ENCODE assay signal across 18 cellular contexts in the genomic region with DNA sequence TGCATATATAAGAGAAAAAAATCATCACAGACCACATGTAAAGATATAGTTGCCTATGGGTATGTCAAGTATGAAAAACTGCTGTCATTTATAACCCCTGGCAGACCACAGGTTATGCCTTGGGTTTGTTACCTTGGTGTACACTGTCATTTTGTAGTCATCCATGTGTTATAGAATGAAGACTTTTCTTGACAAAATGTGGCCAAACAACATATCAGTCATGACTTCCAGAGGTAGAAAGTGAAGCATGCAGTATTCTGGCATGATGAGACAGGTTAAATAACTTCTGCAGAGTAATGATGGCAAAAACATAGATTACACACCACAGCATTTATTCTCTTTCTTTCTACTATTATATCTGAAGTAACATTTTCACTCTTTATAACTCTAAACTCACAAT.
A peak's percentile ranks its signal among the peaks of the same experiment; 100 is the strongest.
DNase-seq lines count a peak whose midpoint lies in the region; ATAC-seq and TF ChIP-seq lines count a peak whose summit lies in the region.
"Had no signal": no experiment of that assay in that cellular context is flagged by ENCODE, and none has a peak within 500 bp of the region (broad histone marks: within the 10 kb centered on the region; RNA-seq: fewer than 3 reads in every experiment).

No MANE protein-coding gene starts in this region.

- H3F3A ChIP-seq in Loucy (ENCODE audit: low read depth) = no peaks in the 10 kb centered on the region

- no peaks in the 10 kb centered on the region for H3K4me1 Mint-ChIP-seq in activated T-cell treated with anti-CD3 and anti-CD28 coated beads, Interleukin-2, amount 50 U/mL, for 72 hours (ENCODE audit: low read depth)
- no peaks in the 10 kb centered on the region for H3K4me1 Mint-ChIP-seq in activated T-cell treated with anti-CD3 and anti-CD28 coated beads, Interleukin-2, amount 50 U/mL, for 4 hours (ENCODE audit: low read depth)

- H3K9ac ChIP-seq in Loucy (ENCODE audit: low read depth, low read length, poor library complexity, severe bottlenecking) (no peak overlapping the region), mesendoderm (ENCODE audit: low read length) (no peak overlapping the region)
- H3K9ac ChIP-seq: BLaER1 treated with 17β-estradiol and CSF1 and Interleukin-3, amounts not matched to agents 10 nM and 100 nM had no signal

- 0 out of 2 replicates have a peak overlapping the region, but pooled peaks have one; percentile 5 for H2AFZ ChIP-seq in Loucy (ENCODE audit: low read length)

- no peak for DNase-seq in activated T-cell treated with anti-CD3 and anti-CD28 coated beads, Interleukin-2, amount 50 U/mL, for 72 hours
- DNase-seq in activated T-cell treated with anti-CD3 and anti-CD28 coated beads, Interleukin-2, amount 50 U/mL, for 4 hours = no peak
- DNase-seq in SW480 (ENCODE audit: low spot score) (peak; percentile 14), foreskin keratinocyte (peak in 1 of 2 donors; percentile 61), mesendoderm (no peak), NCI-H446 treated with DMSO at 0.1 percent for 48 hours (lab: John Stamatoyannopoulos, UW) (no peak), HCEC 1CT (no peak)
- DNase-seq: 8988T; ACHN; Caco-2; Calu3; CD4-positive, alpha-beta T cell; CD8-positive, alpha-beta T cell; DMS79 treated with DMSO at 0.1 percent for 48 hours; GF-D8 had no signal

- H3K4ac ChIP-seq in mesendoderm (ENCODE audit: low read depth, low read length) = no peak overlapping the region

- no peak overlapping the region for H3K18ac ChIP-seq in mesendoderm (ENCODE audit: low read length)

- H3K4me2 ChIP-seq in Loucy (ENCODE audit: low read depth, low read length, poor library complexity, severe bottlenecking) (no peak overlapping the region), mesendoderm (ENCODE audit: low read length) (no peak overlapping the region)
- H3K4me2 ChIP-seq: BLaER1 treated with 17β-estradiol and CSF1 and Interleukin-3, amounts not matched to agents 10 nM and 100 nM had no signal

- peaks cover 27% of the 10 kb centered on the region for H3K27me3 Mint-ChIP-seq in activated T-cell treated with anti-CD3 and anti-CD28 coated beads, Interleukin-2, amount 50 U/mL, for 72 hours (ENCODE audit: low read depth)
- H3K27me3 Mint-ChIP-seq in activated T-cell treated with anti-CD3 and anti-CD28 coated beads, Interleukin-2, amount 50 U/mL, for 4 hours (ENCODE audit: low read depth) = peaks cover 32% of the 10 kb centered on the region

- H3K79me2 ChIP-seq in Loucy (ENCODE audit: insufficient read depth, low read length) (no peaks in the 10 kb centered on the region), mesendoderm (ENCODE audit: control insufficient read depth, insufficient read depth, low read length) (no peaks in the 10 kb centered on the region)

- no peak overlapping the region for H2BK5ac ChIP-seq in mesendoderm (ENCODE audit: low read length)

- H2AK5ac ChIP-seq in mesendoderm (ENCODE audit: low read length) = no peak overlapping the region

- peaks cover 0 to 3% of the 10 kb centered on the region in 2 donors for H3K36me3 Mint-ChIP-seq in activated T-cell treated with anti-CD3 and anti-CD28 coated beads, Interleukin-2, amount 50 U/mL, for 72 hours (ENCODE audit: insufficient read depth in 2 of 2)
- no peaks in the 10 kb centered on the region for H3K36me3 Mint-ChIP-seq in activated T-cell treated with anti-CD3 and anti-CD28 coated beads, Interleukin-2, amount 50 U/mL, for 4 hours (ENCODE audit: insufficient read depth)
- H3K36me3 Mint-ChIP-seq: CD8-positive, alpha-beta T cell had no signal

- H4K20me1 ChIP-seq in Loucy (ENCODE audit: insufficient read depth, low read length, poor library complexity, severe bottlenecking) = no peaks in the 10 kb centered on the region
- H4K20me1 ChIP-seq: BLaER1 treated with 17β-estradiol and CSF1 and Interleukin-3, amounts not matched to agents 10 nM and 100 nM had no signal

- no peak for TF ChIP-seq CTCF in Loucy (conservative IDR thresholded peaks at IDR 0.05; ENCODE audit: low read length)
- TF ChIP-seq CTCF in foreskin keratinocyte (conservative IDR thresholded peaks at IDR 0.05) = no peak

- no peaks in the 10 kb centered on the region for H3K79me1 ChIP-seq in mesendoderm (ENCODE audit: low read length)

- H3K27me3 ChIP-seq in Loucy (ENCODE audit: insufficient read depth, low read length, poor library complexity, severe bottlenecking) (no peaks in the 10 kb centered on the region), foreskin keratinocyte (no peaks in the 10 kb centered on the region), mesendoderm (ENCODE audit: insufficient read depth, low read length, poor library complexity) (no peaks in the 10 kb centered on the region)
- H3K27me3 ChIP-seq: BLaER1 treated with 17β-estradiol and CSF1 and Interleukin-3, amounts not matched to agents 10 nM and 100 nM had no signal

- no peak overlapping the region for H4K8ac ChIP-seq in mesendoderm (ENCODE audit: low read depth, low read length)

- H3K9me3 ChIP-seq in Loucy (ENCODE audit: insufficient read depth, low read depth, low read length) = no peaks in the 10 kb centered on the region
- H3K9me3 ChIP-seq: BLaER1 treated with 17β-estradiol and CSF1 and Interleukin-3, amounts not matched to agents 10 nM and 100 nM; Caco-2 had no signal

- peaks cover 25% of the 10 kb centered on the region for H3K4me1 ChIP-seq in Loucy (ENCODE audit: insufficient read depth, low read length, poor library complexity, severe bottlenecking)
- H3K4me1 ChIP-seq in foreskin keratinocyte = peaks cover 6% of the 10 kb centered on the region
- H3K4me1 ChIP-seq in mesendoderm (ENCODE audit: control insufficient read depth, low read depth, low read length) = peaks cover 3% of the 10 kb centered on the region
- H3K4me1 ChIP-seq: BLaER1 treated with 17β-estradiol and CSF1 and Interleukin-3, amounts not matched to agents 10 nM and 100 nM had no signal

- no peak overlapping the region for H2BK120ac ChIP-seq in mesendoderm (ENCODE audit: low read depth, low read length)

- H3K4me3 Mint-ChIP-seq in activated T-cell treated with anti-CD3 and anti-CD28 coated beads, Interleukin-2, amount 50 U/mL, for 72 hours = no peak overlapping the region
- no peak overlapping the region for H3K4me3 Mint-ChIP-seq in activated T-cell treated with anti-CD3 and anti-CD28 coated beads, Interleukin-2, amount 50 U/mL, for 4 hours
- H3K4me3 Mint-ChIP-seq: CD4-positive, alpha-beta T cell; CD8-positive, alpha-beta T cell had no signal

- H3K27ac Mint-ChIP-seq in activated T-cell treated with anti-CD3 and anti-CD28 coated beads, Interleukin-2, amount 50 U/mL, for 72 hours = no peak overlapping the region
- H3K27ac Mint-ChIP-seq: CD4-positive, alpha-beta T cell; CD8-positive, alpha-beta T cell had no signal

- H3K9me3 Mint-ChIP-seq in activated T-cell treated with anti-CD3 and anti-CD28 coated beads, Interleukin-2, amount 50 U/mL, for 72 hours = peaks cover 0 to 4% of the 10 kb centered on the region in 2 donors
- H3K9me3 Mint-ChIP-seq in activated T-cell treated with anti-CD3 and anti-CD28 coated beads, Interleukin-2, amount 50 U/mL, for 4 hours = no peaks in the 10 kb centered on the region
- H3K9me3 Mint-ChIP-seq: CD4-positive, alpha-beta T cell had no signal

- H2BK15ac ChIP-seq in mesendoderm (replicated peaks; ENCODE audit: low read depth) = no peak overlapping the region

- no peak overlapping the region for H3K56ac ChIP-seq in mesendoderm (ENCODE audit: low read length)

- H3K23ac ChIP-seq in mesendoderm (ENCODE audit: low read length) = no peak overlapping the region

- H3K27ac ChIP-seq in foreskin keratinocyte (no peak overlapping the region), mesendoderm (ENCODE audit: low read depth, low read length) (no peak overlapping the region)
- H3K27ac ChIP-seq: BLaER1 treated with 17β-estradiol and CSF1 and Interleukin-3, amounts not matched to agents 10 nM and 100 nM; C4-2B had no signal

- no peak overlapping the region for H4K5ac ChIP-seq in mesendoderm (ENCODE audit: low read length)

- H3K4me3 ChIP-seq in Loucy (ENCODE audit: low read length, poor library complexity, severe bottlenecking) = no peak overlapping the region
- H3K4me3 ChIP-seq in mesendoderm (ENCODE audit: low read length) = no peak overlapping the region
- H3K4me3 ChIP-seq: BLaER1 treated with 17β-estradiol and CSF1 and Interleukin-3, amounts not matched to agents 10 nM and 100 nM had no signal

- ATAC-seq in activated T-cell treated with anti-CD3 and anti-CD28 coated beads, Interleukin-2, amount 50 U/mL, for 72 hours (replicated peaks in 1 of 2) = peak; percentile 34 to 61
- no peak for ATAC-seq in activated T-cell treated with anti-CD3 and anti-CD28 coated beads, Interleukin-2, amount 50 U/mL, for 4 hours
- ATAC-seq in foreskin keratinocyte = peak; percentile 42
- ATAC-seq: CD8-positive, alpha-beta T cell had no signal

- no peaks in the 10 kb centered on the region for H3K36me3 ChIP-seq in Loucy (ENCODE audit: insufficient read depth, low read length)
- no peaks in the 10 kb centered on the region for H3K36me3 ChIP-seq in mesendoderm (ENCODE audit: control insufficient read depth, insufficient read depth, low read length)
- H3K36me3 ChIP-seq: BLaER1 treated with 17β-estradiol and CSF1 and Interleukin-3, amounts not matched to agents 10 nM and 100 nM had no signal

- H3K9me2 ChIP-seq in Loucy (replicated peaks; ENCODE audit: low read depth, low read length) = no peaks in the 10 kb centered on the region

Comparison
In these comparisons a context has a peak if more than half of its experiments do, and no peak if none do; other contexts are left out.
1. ATAC-seq: peak in activated T-cell treated with anti-CD3 and anti-CD28 coated beads, Interleukin-2, amount 50 U/mL, for 72 hours (2 of 2) and foreskin keratinocyte (single experiment); none in activated T-cell treated with anti-CD3 and anti-CD28 coated beads, Interleukin-2, amount 50 U/mL, for 4 hours (0 of 2).